ENCODE assay signal across 11 cellular contexts in the genomic region with DNA sequence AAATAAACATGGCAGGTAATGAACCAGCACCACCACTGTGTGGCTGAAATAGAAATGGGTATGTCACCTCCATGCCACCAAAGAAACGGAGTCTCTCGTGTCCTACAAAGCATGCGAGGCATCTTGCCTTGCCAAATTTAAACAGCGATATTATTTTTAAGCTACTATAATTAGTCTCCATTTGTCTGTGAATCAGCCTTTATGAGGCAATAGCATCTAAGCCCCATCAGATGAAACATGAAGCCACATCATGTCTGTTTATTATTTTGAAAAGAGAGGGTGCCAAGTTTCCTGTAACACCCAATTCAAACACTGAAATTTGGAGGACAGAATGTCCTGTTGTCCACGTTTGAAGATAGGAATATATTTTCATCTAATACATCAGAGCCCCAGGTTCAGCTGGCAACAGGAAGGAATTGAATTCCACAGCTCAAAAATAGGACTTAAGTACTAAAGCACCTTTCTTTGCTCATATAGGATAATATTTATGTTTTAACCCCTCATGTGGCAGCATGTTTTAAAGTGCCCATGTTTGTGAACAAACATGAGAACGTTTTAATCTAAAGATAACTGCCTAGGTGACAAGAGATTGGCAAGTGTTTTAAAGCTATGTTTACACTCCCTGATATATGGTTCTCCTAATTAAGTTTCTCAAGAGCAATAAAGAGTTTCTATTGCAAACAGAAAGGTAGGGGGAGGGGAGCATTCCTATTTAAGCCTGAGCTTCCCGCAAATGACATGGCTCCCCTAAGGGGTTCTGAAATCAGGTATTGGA.
DNase-seq lines count a peak whose midpoint lies in the region; ATAC-seq, FAIRE-seq and TF ChIP-seq lines count a peak whose summit lies in the region.
"Had no signal": no experiment of that assay in that cellular context is flagged by ENCODE, and none has a peak within 500 bp of the region (broad histone marks: within the 10 kb centered on the region; RNA-seq: fewer than 3 reads in every experiment).

No MANE protein-coding gene starts in this region.

- TF ChIP-seq CTCF in bronchial epithelial cell (IDR thresholded peaks at IDR 0.05; ENCODE audit: insufficient read depth, low read length, severe bottlenecking) (no peak), WERI-Rb-1 (IDR thresholded peaks at IDR 0.05; ENCODE audit: low read depth, low read length) (no peak)

- H3K9me3 ChIP-seq in WERI-Rb-1 (ENCODE audit: severe bottlenecking), result no peaks in the 10 kb centered on the region

- no peaks in the 10 kb centered on the region for H3K36me3 Mint-ChIP-seq in stimulated activated memory B cell treated with anti-CD40 and anti-IgM and Interleukin-4, amounts not matched to agents 10 μg/mL and 1 μg/mL and 100 μg/mL, for 72 hours
- H3K36me3 Mint-ChIP-seq: memory B cell had no signal

- no peaks in the 10 kb centered on the region for H3K9me3 Mint-ChIP-seq in stimulated activated memory B cell treated with anti-CD40 and anti-IgM and Interleukin-4, amounts not matched to agents 10 μg/mL and 1 μg/mL and 100 μg/mL, for 72 hours
- H3K9me3 Mint-ChIP-seq: memory B cell had no signal

- H3K27me3 Mint-ChIP-seq in stimulated activated memory B cell treated with anti-CD40 and anti-IgM and Interleukin-4, amounts not matched to agents 10 μg/mL and 1 μg/mL and 100 μg/mL, for 72 hours, result peaks cover 4% of the 10 kb centered on the region

- H3K4me3 Mint-ChIP-seq in stimulated activated memory B cell treated with anti-CD40 and anti-IgM and Interleukin-4, amounts not matched to agents 10 μg/mL and 1 μg/mL and 100 μg/mL, for 72 hours, result no peak overlapping the region
- H3K4me3 Mint-ChIP-seq: memory B cell had no signal

- FAIRE-seq in bronchial epithelial cell (lab: Jason Lieb, UNC), result no peak
- FAIRE-seq: H54 had no signal

- H3K4me1 Mint-ChIP-seq in stimulated activated memory B cell treated with anti-CD40 and anti-IgM and Interleukin-4, amounts not matched to agents 10 μg/mL and 1 μg/mL and 100 μg/mL, for 72 hours, result no peaks in the 10 kb centered on the region
- H3K4me1 Mint-ChIP-seq: memory B cell had no signal

- peak; percentile 61 for DNase-seq in NCI-H1092 treated with DMSO at 0.1 percent for 48 hours (lab: John Stamatoyannopoulos, UW)
- peak; percentile 28 for DNase-seq in bronchial epithelial cell (ENCODE audit: low read depth)
- DNase-seq in iris pigment epithelial cell (ENCODE audit: low read depth), result peak; percentile 86
- peak; percentile 60 for DNase-seq in superior temporal gyrus (ENCODE audit: extremely low spot score)
- DNase-seq in hippocampal formation (lab: John Stamatoyannopoulos, UW), result no peak
- DNase-seq in WERI-Rb-1, result no peak
- DNase-seq in islet precursor cell, result no peak

- no peak overlapping the region for H3K27ac Mint-ChIP-seq in stimulated activated memory B cell treated with anti-CD40 and anti-IgM and Interleukin-4, amounts not matched to agents 10 μg/mL and 1 μg/mL and 100 μg/mL, for 72 hours
- H3K27ac Mint-ChIP-seq: memory B cell had no signal

- no peak overlapping the region for H3K27ac ChIP-seq in WERI-Rb-1
- H3K27ac ChIP-seq: KMS-11 had no signal

- H3K27me3 ChIP-seq in bronchial epithelial cell (ENCODE audit: control insufficient read depth, insufficient read depth, low read length) (no peaks in the 10 kb centered on the region), WERI-Rb-1 (ENCODE audit: insufficient read depth, low read depth, severe bottlenecking) (no peaks in the 10 kb centered on the region)

- H3K4me3 ChIP-seq in bronchial epithelial cell (ENCODE audit: low read depth, low read length), result no peak overlapping the region
- no peak overlapping the region for H3K4me3 ChIP-seq in WERI-Rb-1 (ENCODE audit: low read depth, low read length)

- ATAC-seq in stimulated activated memory B cell treated with anti-CD40 and anti-IgM and Interleukin-4, amounts not matched to agents 10 μg/mL and 1 μg/mL and 100 μg/mL, for 72 hours, result no peak

- H3K36me3 ChIP-seq in bronchial epithelial cell (ENCODE audit: control insufficient read depth, insufficient read depth, low read length), result no peaks in the 10 kb centered on the region
- H3K36me3 ChIP-seq in WERI-Rb-1, result no peaks in the 10 kb centered on the region

Comparison
In these comparisons a context has a peak if more than half of its experiments do, and no peak if none do; other contexts are left out.
1. DNase-seq: peak in NCI-H1092 treated with DMSO at 0.1 percent for 48 hours (single experiment), bronchial epithelial cell (single experiment), iris pigment epithelial cell (single experiment) and superior temporal gyrus (single experiment); none in hippocampal formation (0 of 2), WERI-Rb-1 (single experiment) and islet precursor cell (single experiment).